ENCODE assay signal across 8 cellular contexts in genomic region chr6:107618672-107619071, GRCh38.
DNase-seq lines count a peak whose midpoint lies in the region; ATAC-seq, FAIRE-seq and TF ChIP-seq lines count a peak whose summit lies in the region.

No MANE protein-coding gene starts in this region.

- no peak for TF ChIP-seq CTCF in nephron progenitor cell (IDR thresholded peaks at IDR 0.05)

- DNase-seq in T-helper 22 cell (ENCODE audit: low read depth): peak; percentile 2
- no peak for DNase-seq in nephron progenitor cell
- no peak for DNase-seq in kidney tubule cell (ENCODE audit: low spot score)
- DNase-seq in SKM-1 (lab: John Stamatoyannopoulos, UW; ENCODE audit: unreplicated experiment): no peak
- no peak for DNase-seq in NCI-H2196 treated with DMSO at 0.1 percent for 48 hours (lab: John Stamatoyannopoulos, UW; ENCODE audit: unreplicated experiment)
- DNase-seq in HTR-8/SVneo (ENCODE audit: insufficient read length, low spot score): no peak

- no peaks in the 10 kb centered on the region for H3K9me3 Mint-ChIP-seq in nephron progenitor cell

- peak overlapping the region; percentile 22 for H3K4me3 Mint-ChIP-seq in nephron progenitor cell

- peaks cover 37% of the 10 kb centered on the region for H3K36me3 Mint-ChIP-seq in nephron progenitor cell (ENCODE audit: low read depth)

- H3K27me3 Mint-ChIP-seq in nephron progenitor cell (ENCODE audit: low read depth, poor library complexity): no peaks in the 10 kb centered on the region

- peak; percentile 97 for ATAC-seq in GM18519 (IDR thresholded peaks at IDR 0.05; ENCODE audit: low FRiP score, unreplicated experiment)
- peak; percentile 99 for ATAC-seq in HG02678 (IDR thresholded peaks at IDR 0.05; ENCODE audit: unreplicated experiment)

- no peak for FAIRE-seq in HTR-8/SVneo (lab: Jason Lieb, UNC)

- peaks cover 77% of the 10 kb centered on the region for H3K4me1 Mint-ChIP-seq in nephron progenitor cell

- H3K27ac Mint-ChIP-seq in nephron progenitor cell: peak overlapping the region; percentile 89
